In the genomic region with DNA sequence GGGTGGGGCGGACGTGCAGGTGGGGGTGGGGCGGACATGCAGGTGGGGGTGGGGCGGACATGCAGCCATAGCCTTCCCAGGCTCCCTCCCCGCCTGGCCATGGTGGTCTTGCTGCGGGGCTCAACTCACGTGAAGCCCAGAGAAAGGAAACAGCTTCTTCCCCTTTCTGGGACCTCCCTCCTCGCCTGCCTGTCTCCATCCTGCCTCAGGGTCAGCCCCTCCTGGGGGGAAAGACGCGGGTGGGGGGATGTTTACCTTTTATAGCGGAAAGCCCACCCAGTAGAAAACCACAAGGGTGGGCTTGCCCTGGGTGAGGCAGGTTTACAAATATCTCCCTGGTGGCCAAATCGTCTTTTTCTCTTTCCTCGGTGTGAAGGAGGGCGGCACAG, we compare ENCODE assay signal across 29 cellular contexts.
"Had no signal": no experiment of that assay in that cellular context is flagged by ENCODE, and none has a peak within 500 bp of the region (broad histone marks: within the 10 kb centered on the region; RNA-seq: fewer than 3 reads in every experiment).

No MANE protein-coding gene starts in this region.

- H3K4me3 ChIP-seq: adrenal gland, body of pancreas, esophagus muscularis mucosa, gastrocnemius medialis had no signal

- H3K27ac ChIP-seq: adrenal gland, body of pancreas, esophagus muscularis mucosa, foreskin keratinocyte, gastrocnemius medialis had no signal

- ATAC-seq: activated CD4-positive, alpha-beta T cell treated with anti-CD3 and anti-CD28 coated beads for 36 hours; activated CD8-positive, alpha-beta memory T cell treated with anti-CD3 and anti-CD28 coated beads, Interleukin-2, amount 10 ng/mL, durations not matched to agents 7 days and 5 days; activated CD8-positive, alpha-beta T cell treated with anti-CD3 and anti-CD28 coated beads, Interleukin-2, amount 10 ng/mL, durations not matched to agents 7 days and 5 days; activated naive CD8-positive, alpha-beta T cell treated with anti-CD3 and anti-CD28 coated beads, Interleukin-2, amount 50 U/mL, for 24 hours; body of pancreas; effector memory CD8-positive, alpha-beta T cell; foreskin keratinocyte; gastrocnemius medialis had no signal

- H3K36me3 ChIP-seq: adrenal gland, esophagus muscularis mucosa, gastrocnemius medialis had no signal

- H3K9me3 ChIP-seq: adrenal gland, body of pancreas, esophagus muscularis mucosa, gastrocnemius medialis had no signal

- H3K27me3 ChIP-seq: adrenal gland, body of pancreas, foreskin keratinocyte, gastrocnemius medialis had no signal

- H3K4me1 ChIP-seq: adrenal gland, body of pancreas, esophagus muscularis mucosa, foreskin keratinocyte, gastrocnemius medialis had no signal

- DNase-seq: activated CD4-positive, alpha-beta memory T cell treated with anti-CD3 and anti-CD28 coated beads for 36 hours; activated CD4-positive, alpha-beta T cell treated with anti-CD3 and anti-CD28 coated beads for 36 hours; activated CD4-positive, alpha-beta T cell treated with anti-CD3 and anti-CD28 coated beads, Interleukin-2, amount 10 ng/mL, durations not matched to agents 24 days and 14 days; activated CD4-positive, CD25-positive, alpha-beta regulatory T cell; activated CD4-positive, CD25-positive, alpha-beta regulatory T cell treated with anti-CD3 and anti-CD28 coated beads, Interleukin-2, amount 50 U/mL, for 72 hours; activated CD8-positive, alpha-beta memory T cell treated with anti-CD3 and anti-CD28 coated beads, Interleukin-2, amount 10 ng/mL, durations not matched to agents 7 days and 5 days; activated CD8-positive, alpha-beta memory T cell treated with anti-CD3 and anti-CD28 coated beads, Interleukin-2, amount 50 U/mL, for 4 hours; activated CD8-positive, alpha-beta T cell treated with anti-CD3 and anti-CD28 coated beads, Interleukin-2, amount 10 ng/mL, durations not matched to agents 7 days and 5 days; activated effector memory CD4-positive, alpha-beta T cell treated with anti-CD3 and anti-CD28 coated beads, Interleukin-2, amount 50 U/mL, for 16 hours; activated naive CD4-positive, alpha-beta T cell treated with anti-CD3 and anti-CD28 coated beads for 36 hours; activated naive CD8-positive, alpha-beta T cell treated with anti-CD3 and anti-CD28 coated beads for 36 hours; activated naive CD8-positive, alpha-beta T cell treated with anti-CD3 and anti-CD28 coated beads, Interleukin-2, amount 50 U/mL, for 24 hours; activated T-cell treated with anti-CD3 and anti-CD28 coated beads, Interleukin-2, amount 50 U/mL, for 1 hour; activated T-cell treated with anti-CD3 and anti-CD28 coated beads, Interleukin-2, amount 50 U/mL, for 48 hours; adrenal gland; amygdala; aorta; body of pancreas; caudate nucleus; cortex of kidney; dermis blood vessel endothelial cell; effector CD4-positive, alpha-beta T cell; effector memory CD8-positive, alpha-beta T cell; erythroblast; foreskin keratinocyte; gastrocnemius medialis; T-helper 1 cell; T-helper 2 cell had no signal
